In genomic region chr9:136595245-136596218, GRCh38 we compare ENCODE assay signal across 18 cellular contexts. TPM values are rescaled to one million over a fixed set of nuclear protein-coding genes. Genes with fewer than 3 reads are reported as not detected.
DNase-seq lines count a peak whose midpoint lies in the region; ATAC-seq and TF ChIP-seq lines count a peak whose summit lies in the region.
"Had no signal": no experiment of that assay in that cellular context is flagged by ENCODE, and none has a peak within 500 bp of the region (broad histone marks: within the 10 kb centered on the region; RNA-seq: fewer than 3 reads in every experiment).

No MANE protein-coding gene starts in this region.

- H2AFZ ChIP-seq in neuronal stem cell (ENCODE audit: low read length) = no peak overlapping the region

- H3K23ac ChIP-seq in neuronal stem cell (ENCODE audit: low read depth, low read length, poor library complexity) = peak overlapping the region; percentile 39

- no peak overlapping the region for H3K14ac ChIP-seq in neuronal stem cell (ENCODE audit: low read length)

- peak overlapping the region; percentile 70 for H2BK15ac ChIP-seq in neuronal stem cell (ENCODE audit: low read length)

- TF ChIP-seq CTCF in HEK293 (tag by site-specific recombination; IDR thresholded peaks at IDR 0.05) (no peak), endothelial cell (IDR thresholded peaks at IDR 0.05; ENCODE audit: unreplicated experiment) (no peak)

- H3K36me3 ChIP-seq in BLaER1 (no peaks in the 10 kb centered on the region), HEK293 (ENCODE audit: control insufficient read depth in 2 of 2, insufficient read depth in 1 of 2, low read length in 2 of 2) (no peaks in the 10 kb centered on the region), neuronal stem cell (replicated peaks in 1 of 2; ENCODE audit: control insufficient read depth in 2 of 2, insufficient read depth in 2 of 2, low read length in 2 of 2) (no peaks in the 10 kb centered on the region)

- no peak overlapping the region for H3K27ac Mint-ChIP-seq in endothelial cell (ENCODE audit: unreplicated experiment)
- no peak overlapping the region for H3K27ac Mint-ChIP-seq in activated T-cell treated with anti-CD3 and anti-CD28 coated beads, Interleukin-2, amount 50 U/mL, for 24 hours
- H3K27ac Mint-ChIP-seq: B cell, H9 had no signal

- H3K4me1 ChIP-seq in BLaER1 (peaks cover 82% of the 10 kb centered on the region), HEK293 (ENCODE audit: control insufficient read depth, insufficient read depth, low read length) (no peaks in the 10 kb centered on the region), neuronal stem cell (ENCODE audit: control insufficient read depth in 2 of 2, insufficient read depth in 1 of 2, low read depth in 1 of 2, low read length in 2 of 2) (peaks cover 28 to 46% of the 10 kb centered on the region in 2 donors)

- CTCF ChIA-PET in HEK293 (lab: Yijun Ruan, JAX) = no interaction called here

- peaks cover 1% of the 10 kb centered on the region for H3K36me3 Mint-ChIP-seq in endothelial cell (ENCODE audit: low read depth, unreplicated experiment)
- no peaks in the 10 kb centered on the region for H3K36me3 Mint-ChIP-seq in activated T-cell treated with anti-CD3 and anti-CD28 coated beads, Interleukin-2, amount 50 U/mL, for 24 hours (ENCODE audit: low read depth)
- H3K36me3 Mint-ChIP-seq: CD4-positive, alpha-beta memory T cell had no signal

- H2AK5ac ChIP-seq in neuronal stem cell (ENCODE audit: low read depth, low read length) = peak overlapping the region; percentile 92

- POLR2A ChIA-PET in HEK293 (lab: Yijun Ruan, JAX) = interaction anchor here (0.5 to 0.8 kb wide), 2 partner anchors 21 to 55 kb away, joined by 3 to 5 read pairs; no protein-coding TSS in a partner anchor

- peak overlapping the region; percentile 67 for H2BK12ac ChIP-seq in neuronal stem cell (ENCODE audit: low read length)

- no peaks in the 10 kb centered on the region for H3K9me3 Mint-ChIP-seq in endothelial cell (ENCODE audit: unreplicated experiment)
- no peaks in the 10 kb centered on the region for H3K9me3 Mint-ChIP-seq in activated T-cell treated with anti-CD3 and anti-CD28 coated beads, Interleukin-2, amount 50 U/mL, for 24 hours
- H3K9me3 Mint-ChIP-seq: CD4-positive, alpha-beta memory T cell had no signal

- H2BK5ac ChIP-seq in neuronal stem cell (ENCODE audit: low read length) = no peak overlapping the region

- H3K79me1 ChIP-seq in neuronal stem cell (ENCODE audit: low read depth, low read length) = no peaks in the 10 kb centered on the region

- H3K9me3 ChIP-seq in BLaER1 (peaks cover 7% of the 10 kb centered on the region; the same call in 1 of the 2 replicates), HEK293 (ENCODE audit: control insufficient read depth, insufficient read depth, low read depth, low read length) (no peaks in the 10 kb centered on the region), neuronal stem cell (replicated peaks in 1 of 2; ENCODE audit: control insufficient read depth in 2 of 2, insufficient read depth in 1 of 2, low read depth in 1 of 2, low read length in 2 of 2) (peaks cover 5 to 10% of the 10 kb centered on the region in 2 donors)

- ATAC-seq in GM18858 (IDR thresholded peaks at IDR 0.05; ENCODE audit: unreplicated experiment) (no peak), GM19395 (IDR thresholded peaks at IDR 0.05; ENCODE audit: unreplicated experiment) (no peak)
- ATAC-seq: Panc1 had no signal

- peak overlapping the region; percentile 57 for H3K4me3 Mint-ChIP-seq in endothelial cell (ENCODE audit: unreplicated experiment)
- H3K4me3 Mint-ChIP-seq in activated T-cell treated with anti-CD3 and anti-CD28 coated beads, Interleukin-2, amount 50 U/mL, for 24 hours = no peak overlapping the region
- H3K4me3 Mint-ChIP-seq: B cell; CD4-positive, alpha-beta memory T cell; H9 had no signal

- H3K27ac ChIP-seq in BLaER1 = 0 out of 2 replicates have a peak overlapping the region, but pooled peaks have one; percentile 9
- no peak overlapping the region for H3K27ac ChIP-seq in HEK293 (ENCODE audit: extremely low read depth, low read depth, low read length)
- H3K27ac ChIP-seq in neuronal stem cell (replicated peaks; ENCODE audit: low read length) = no peak overlapping the region
- H3K27ac ChIP-seq: HL-60 had no signal

- H3K4me2 ChIP-seq in BLaER1 (peak overlapping the region; percentile 53), neuronal stem cell (ENCODE audit: insufficient read depth, low read length, poor library complexity, severe bottlenecking) (no peak overlapping the region)

- no CpG with 5 or more reads among the region's 34 CpGs for WGBS in neuronal stem cell (ENCODE audit: extremely low coverage in 2 of 2, insufficient read length in 2 of 2, insufficient replicate concordance in 1 of 2), 2 donors

- peaks cover 13% of the 10 kb centered on the region for H3K27me3 Mint-ChIP-seq in endothelial cell (ENCODE audit: unreplicated experiment)
- peaks cover 12% of the 10 kb centered on the region for H3K27me3 Mint-ChIP-seq in activated T-cell treated with anti-CD3 and anti-CD28 coated beads, Interleukin-2, amount 50 U/mL, for 24 hours
- H3K27me3 Mint-ChIP-seq: B cell had no signal

- no peak overlapping the region for H4K8ac ChIP-seq in neuronal stem cell (ENCODE audit: low read depth, low read length)

- H3K4me3 ChIP-seq in BLaER1 (no peak overlapping the region), HEK293 (ENCODE audit: low read depth, low read length) (no peak overlapping the region), neuronal stem cell (ENCODE audit: low read length in 2 of 2) (no peak overlapping the region)

- H3K4ac ChIP-seq in neuronal stem cell (ENCODE audit: low read length) = no peak overlapping the region

- H3K27me3 ChIP-seq in BLaER1 = no peaks in the 10 kb centered on the region
- H3K27me3 ChIP-seq in neuronal stem cell (ENCODE audit: control insufficient read depth in 3 of 3, insufficient read depth in 3 of 3, low read depth in 1 of 3, low read length in 3 of 3) = no peaks in the 10 kb centered on the region

- H2BK120ac ChIP-seq in neuronal stem cell (ENCODE audit: low read depth, low read length) = no peak overlapping the region

- peaks cover 10% of the 10 kb centered on the region for H3K4me1 Mint-ChIP-seq in endothelial cell (ENCODE audit: unreplicated experiment)
- H3K4me1 Mint-ChIP-seq in activated T-cell treated with anti-CD3 and anti-CD28 coated beads, Interleukin-2, amount 50 U/mL, for 24 hours (ENCODE audit: low read depth) = no peaks in the 10 kb centered on the region
- H3K4me1 Mint-ChIP-seq: B cell; CD4-positive, alpha-beta memory T cell had no signal

- H3K18ac ChIP-seq in neuronal stem cell (ENCODE audit: low read length) = peak overlapping the region; percentile 88

- H4K91ac ChIP-seq in neuronal stem cell (ENCODE audit: low read depth, low read length, poor library complexity) = no peak overlapping the region

- no peak for DNase-seq in endothelial cell (ENCODE audit: low spot score)
- no peak for DNase-seq in neuronal stem cell (ENCODE audit: low spot score)
- no peak for DNase-seq in activated T-cell treated with anti-CD3 and anti-CD28 coated beads, Interleukin-2, amount 50 U/mL, for 24 hours
- DNase-seq: Calu3, DMS53, H9, MV-4-11, NCI-H1417, NCI-H1930, NCI-H774 had no signal

- H4K20me1 ChIP-seq in BLaER1 = no peaks in the 10 kb centered on the region

- H3K9ac ChIP-seq in BLaER1 (no peak overlapping the region), neuronal stem cell (ENCODE audit: low read depth, low read length, poor library complexity) (peak overlapping the region; percentile 78)

TF ChIP-seq in HEK293, 187 proteins besides CTCF, POLR2A, EP300 and RAD21 (continues in another document):
- TF ChIP-seq ZNF473 (tag by site-specific recombination; IDR thresholded peaks at IDR 0.05) (no peak), KLF9 (tag by site-specific recombination; IDR thresholded peaks at IDR 0.05; ENCODE audit: low read depth) (no peak), HOXA7 (CRISPR knock-in tag; IDR thresholded peaks at IDR 0.05; ENCODE audit: borderline replicate concordance) (no peak), ZNF148 (tag by site-specific recombination; IDR thresholded peaks at IDR 0.05; ENCODE audit: borderline replicate concordance) (no peak), ZSCAN18 (tag by site-specific recombination; IDR thresholded peaks at IDR 0.05) (no peak), ZNF202 (tag by site-specific recombination; IDR thresholded peaks at IDR 0.05; ENCODE audit: borderline replicate concordance) (no peak), MZF1 (tag by site-specific recombination; IDR thresholded peaks at IDR 0.05; ENCODE audit: borderline replicate concordance) (no peak), ZNF585B (tag by site-specific recombination; IDR thresholded peaks at IDR 0.05) (no peak), ZNF335 (tag by site-specific recombination; conservative IDR thresholded peaks at IDR 0.05) (peak; percentile 73)

RNA-seq across cellular contexts. Expression of gene NOTCH1, which starts 49.7 kb away (rescaled TPM):
- 312 TPM for total RNA-seq in endothelial cell (ENCODE audit: unreplicated experiment)
- polyA plus RNA-seq in neuronal stem cell (2013, experiment 1 of 2) = 32.9 TPM
- polyA plus RNA-seq in neuronal stem cell (2013, experiment 2 of 2) = 33.2 TPM
